ENCODE assay signal across 17 cellular contexts in genomic region chr13:62387642-62388041, GRCh38.
DNase-seq lines count a peak whose midpoint lies in the region; ATAC-seq and TF ChIP-seq lines count a peak whose summit lies in the region.
"Had no signal": no experiment of that assay in that cellular context is flagged by ENCODE, and none has a peak within 500 bp of the region (broad histone marks: within the 10 kb centered on the region; RNA-seq: fewer than 3 reads in every experiment).

No MANE protein-coding gene starts in this region.

- H3K9me3 ChIP-seq in neuron (ENCODE audit: low read length), result no peaks in the 10 kb centered on the region

- H3K36me3 ChIP-seq in neuron (ENCODE audit: insufficient read depth, low read length), result no peaks in the 10 kb centered on the region

- no peaks in the 10 kb centered on the region for H3K36me3 Mint-ChIP-seq in activated CD8-positive, alpha-beta T cell treated with anti-CD3 and anti-CD28 coated beads for 36 hours (ENCODE audit: low read depth)
- H3K36me3 Mint-ChIP-seq: natural killer cell treated with Interleukin-12 subunit alpha and Interleukin-12 subunit beta and Interleukin-15 and Interleukin-18, amount 100 ng/mL, for 72 hours had no signal

- H3K27me3 ChIP-seq in neuron (ENCODE audit: insufficient read depth, low read length), result no peaks in the 10 kb centered on the region
- H3K27me3 ChIP-seq: foreskin keratinocyte had no signal

- DNase-seq in GM10248 (ENCODE audit: extremely low spot score) (no peak), LNCaP clone FGC (ENCODE audit: low read depth) (no peak), cerebellar cortex (ENCODE audit: low spot score) (peak; percentile 3)
- no peak for DNase-seq in activated CD8-positive, alpha-beta T cell treated with anti-CD3 and anti-CD28 coated beads for 36 hours
- DNase-seq: activated CD4-positive, CD25-positive, alpha-beta regulatory T cell; activated effector memory CD4-positive, alpha-beta T cell treated with Interleukin-2 at 50 U/mL for 16 hours; DMS79; kidney; NCI-H2081 treated with DMSO at 0.1 percent for 48 hours had no signal

- no peaks in the 10 kb centered on the region for H3K27me3 Mint-ChIP-seq in activated CD8-positive, alpha-beta T cell treated with anti-CD3 and anti-CD28 coated beads for 36 hours
- H3K27me3 Mint-ChIP-seq: central memory CD8-positive, alpha-beta T cell; natural killer cell treated with Interleukin-12 subunit alpha and Interleukin-12 subunit beta and Interleukin-15 and Interleukin-18, amount 100 ng/mL, for 72 hours had no signal

- CTCF ChIA-PET in GM10248 (lab: Yijun Ruan, JAX), result no interaction called here
- CTCF ChIA-PET in activated CD8-positive, alpha-beta T cell treated with anti-CD3 and anti-CD28 coated beads for 36 hours (lab: Charles Lee), result no interaction called here

- TF ChIP-seq CTCF in GM10248 (IDR thresholded peaks at IDR 0.05; ENCODE audit: control extremely low read depth, extremely low read depth, low read depth, missing control alignments) (peak; percentile 19), LNCaP clone FGC (IDR thresholded peaks at IDR 0.05; ENCODE audit: control insufficient read depth, extremely low read depth, insufficient read depth) (0 out of 2 replicates have a peak, but pooled peaks have one; percentile 20)
- no peak for TF ChIP-seq CTCF in activated CD8-positive, alpha-beta T cell treated with anti-CD3 and anti-CD28 coated beads for 36 hours (IDR thresholded peaks at IDR 0.05)

- H3K9me3 Mint-ChIP-seq in activated CD8-positive, alpha-beta T cell treated with anti-CD3 and anti-CD28 coated beads for 36 hours, result no peaks in the 10 kb centered on the region

- intact Hi-C loops in activated CD8-positive, alpha-beta T cell treated with anti-CD3 and anti-CD28 coated beads for 36 hours (cut with micrococcal nuclease), result no loop called here

- no peaks in the 10 kb centered on the region for H3K4me1 Mint-ChIP-seq in activated CD8-positive, alpha-beta T cell treated with anti-CD3 and anti-CD28 coated beads for 36 hours (ENCODE audit: low read depth)
- H3K4me1 Mint-ChIP-seq: central memory CD8-positive, alpha-beta T cell had no signal

- POLR2A ChIA-PET in GM10248 (lab: Yijun Ruan, JAX), result no interaction called here
- POLR2A ChIA-PET in activated CD8-positive, alpha-beta T cell treated with anti-CD3 and anti-CD28 coated beads for 36 hours (lab: Charles Lee), result no interaction called here

- no peak for ATAC-seq in HG02642 (IDR thresholded peaks at IDR 0.05; ENCODE audit: poor library complexity, unreplicated experiment)
- no peak for ATAC-seq in GM18870 (IDR thresholded peaks at IDR 0.05; ENCODE audit: unreplicated experiment)
- no peak for ATAC-seq in activated CD8-positive, alpha-beta T cell treated with anti-CD3 and anti-CD28 coated beads for 36 hours
- ATAC-seq: foreskin keratinocyte; HepG2; natural killer cell treated with Interleukin-12 subunit alpha and Interleukin-12 subunit beta and Interleukin-15 and Interleukin-18, amount 100 ng/mL, for 72 hours; Right ventricle myocardium inferior had no signal

- H3K4me3 ChIP-seq in LNCaP clone FGC (ENCODE audit: low read depth, low read length) (no peak overlapping the region), neuron (ENCODE audit: low read length) (no peak overlapping the region)

- H3K4me1 ChIP-seq in neuron (ENCODE audit: insufficient read depth, low read length), result no peaks in the 10 kb centered on the region
- H3K4me1 ChIP-seq: foreskin keratinocyte had no signal

- H3K4me3 Mint-ChIP-seq in activated CD8-positive, alpha-beta T cell treated with anti-CD3 and anti-CD28 coated beads for 36 hours, result no peak overlapping the region
- H3K4me3 Mint-ChIP-seq: central memory CD8-positive, alpha-beta T cell; natural killer cell treated with Interleukin-12 subunit alpha and Interleukin-12 subunit beta and Interleukin-15 and Interleukin-18, amount 100 ng/mL, for 72 hours had no signal

- H3K27ac Mint-ChIP-seq in activated CD8-positive, alpha-beta T cell treated with anti-CD3 and anti-CD28 coated beads for 36 hours, result no peak overlapping the region
- H3K27ac Mint-ChIP-seq: natural killer cell treated with Interleukin-12 subunit alpha and Interleukin-12 subunit beta and Interleukin-15 and Interleukin-18, amount 100 ng/mL, for 72 hours had no signal

- H2AFZ ChIP-seq in neuron (ENCODE audit: low read depth, low read length), result peak overlapping the region; percentile 36
